19 cellular contexts compared by ENCODE assay signal in genomic region chr3:170738756-170739155, GRCh38.
"Had no signal": no experiment of that assay in that cellular context is flagged by ENCODE, and none has a peak within 500 bp of the region (broad histone marks: within the 10 kb centered on the region; RNA-seq: fewer than 3 reads in every experiment).

No MANE protein-coding gene starts in this region.

- H3K36me3 ChIP-seq: ascending aorta, cardiac muscle cell, heart right ventricle, left ventricle myocardium inferior, tibial nerve had no signal

- H3K4me3 ChIP-seq: ascending aorta, cardiac muscle cell, coronary artery, heart right ventricle, left ventricle myocardium inferior, tibial nerve had no signal

- H3K27me3 ChIP-seq: ascending aorta, cardiac muscle cell, foreskin keratinocyte, tibial nerve had no signal

- DNase-seq: activated CD4-positive, alpha-beta T cell treated with anti-CD3 and anti-CD28 coated beads for 48 hours; activated CD4-positive, alpha-beta T cell treated with anti-CD3 and anti-CD28 coated beads, Interleukin-2, amount 50 U/mL, for 48 hours; activated CD8-positive, alpha-beta memory T cell treated with anti-CD3 and anti-CD28 coated beads for 24 hours; activated effector memory CD4-positive, alpha-beta T cell treated with anti-CD3 and anti-CD28 coated beads, Interleukin-2, amount 50 U/mL, for 16 hours; activated naive CD4-positive, alpha-beta T cell treated with anti-CD3 and anti-CD28 coated beads for 36 hours; activated naive CD8-positive, alpha-beta T cell treated with anti-CD3 and anti-CD28 coated beads for 36 hours; effector memory CD8-positive, alpha-beta T cell; erythroblast; foreskin keratinocyte; heart right ventricle; left ventricle myocardium inferior; posterior cingulate gyrus; right cardiac atrium; stimulated activated CD4-positive, alpha-beta T cell treated with anti-CD3 and anti-CD28 coated beads, Interleukin-15, amount 100 ng/mL, for 24 hours; stimulated activated naive CD4-positive, alpha-beta T cell treated with Interleukin-2 at 50 U/mL for 16 hours had no signal

- H3K9me3 ChIP-seq: ascending aorta, heart right ventricle, left ventricle myocardium inferior, tibial nerve had no signal

- H3K27ac ChIP-seq: ascending aorta, cardiac muscle cell, coronary artery, foreskin keratinocyte, heart right ventricle, left ventricle myocardium inferior had no signal

- ATAC-seq: effector memory CD8-positive, alpha-beta T cell; foreskin keratinocyte; heart right ventricle; right cardiac atrium had no signal
